ENCODE assay signal across 8 cellular contexts in the genomic region with DNA sequence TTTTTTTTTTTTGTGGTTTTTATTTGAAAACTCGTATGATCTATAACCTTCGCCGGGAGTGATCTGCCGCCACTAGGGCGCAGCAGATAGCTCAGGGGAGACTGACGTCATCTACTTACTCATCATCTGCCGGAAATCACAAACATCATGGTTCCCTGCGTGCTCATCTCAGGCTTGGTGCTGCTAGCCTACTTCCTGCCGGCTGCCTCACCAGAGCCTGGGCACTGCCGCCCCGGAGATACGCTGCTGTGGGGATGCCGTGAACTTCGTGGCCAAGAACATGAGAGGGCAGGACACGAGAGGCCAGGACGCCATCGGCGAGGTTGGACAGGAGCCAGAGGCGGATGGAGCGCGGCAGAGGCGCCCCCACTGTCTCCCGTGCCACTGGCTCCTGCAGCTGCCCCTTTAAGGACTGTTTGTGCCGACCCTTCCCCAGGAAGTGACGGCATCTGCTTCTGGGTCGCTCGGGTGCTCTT.
DNase-seq lines count a peak whose midpoint lies in the region; ATAC-seq and TF ChIP-seq lines count a peak whose summit lies in the region.

No MANE protein-coding gene starts in this region.

- H3K9me3 ChIP-seq in CD4-positive, alpha-beta memory T cell (ENCODE audit: control insufficient read depth in 1 of 2, low read length in 2 of 2) = no peaks in the 10 kb centered on the region
- H3K9me3 ChIP-seq in RWPE2 (ENCODE audit: severe bottlenecking) (no peaks in the 10 kb centered on the region), vagina (no peaks in the 10 kb centered on the region)

- in situ Hi-C loops in T47D (cut with HindIII; ENCODE audit: low pct_unique_long_range_greater_than_20kb, low sequenced_read_pairs) = no loop called here

- ATAC-seq in RWPE2 (ENCODE audit: low read depth) = no peak

- H3K4me1 ChIP-seq in CD4-positive, alpha-beta memory T cell (ENCODE audit: insufficient read depth, low read length) = no peaks in the 10 kb centered on the region
- no peaks in the 10 kb centered on the region for H3K4me1 ChIP-seq in RWPE2 (ENCODE audit: insufficient read depth, poor library complexity, severe bottlenecking)
- no peaks in the 10 kb centered on the region for H3K4me1 ChIP-seq in vagina

- no peak overlapping the region for H3K27ac ChIP-seq in CD4-positive, alpha-beta memory T cell (ENCODE audit: low read depth, low read length)
- H3K27ac ChIP-seq in RWPE2 (ENCODE audit: poor library complexity, severe bottlenecking) (no peak overlapping the region), vagina (no peak overlapping the region)

- H3K27me3 Mint-ChIP-seq in CD4-positive, alpha-beta memory T cell = peaks cover 3% of the 10 kb centered on the region in 2 donors

- H3K27ac Mint-ChIP-seq in CD4-positive, alpha-beta memory T cell = peak overlapping the region in 3 of 7 donors; percentile 46 to 83 (median 51)

- peak; percentile 23 to 55 (median 41) for DNase-seq in CD4-positive, alpha-beta memory T cell
- DNase-seq in H7 = peak; percentile 65
- no peak for DNase-seq in RWPE2 (ENCODE audit: low spot score)
- DNase-seq in T47D (ENCODE audit: low read depth in 1 of 2, low spot score in 1 of 2) = peak; percentile 41 to 75
- DNase-seq in stimulated activated CD4-positive, alpha-beta T cell treated with anti-CD3 and anti-CD28 coated beads, TNF-alpha, amount 100 ng/mL, for 4 hours (ENCODE audit: low read depth in 3 of 3) = peak; percentile 1 to 5 (median 3)
- DNase-seq in vagina (ENCODE audit: extremely low spot score in 2 of 2) = no peak
- DNase-seq in HuH-7 (ENCODE audit: low spot score) = no peak
- DNase-seq in effector CD4-positive, alpha-beta T cell = no peak

- intact Hi-C loops in CD4-positive, alpha-beta memory T cell (cut with micrococcal nuclease) = loop anchor here (1.0 kb wide), 1 partner anchor 617 kb away; no protein-coding TSS in a partner anchor
- intact Hi-C loops in vagina (cut with DNase I) = no loop called here

- peaks cover 0 to 4% (median 0%) of the 10 kb centered on the region in 8 donors for H3K9me3 Mint-ChIP-seq in CD4-positive, alpha-beta memory T cell

- no peak overlapping the region for H3K4me3 ChIP-seq in CD4-positive, alpha-beta memory T cell (ENCODE audit: low read length in 2 of 2)
- no peak overlapping the region for H3K4me3 ChIP-seq in H7 (ENCODE audit: insufficient read depth, low read depth, low read length)
- H3K4me3 ChIP-seq in RWPE2 (ENCODE audit: severe bottlenecking) = no peak overlapping the region
- no peak overlapping the region for H3K4me3 ChIP-seq in vagina

- H3K27me3 ChIP-seq in CD4-positive, alpha-beta memory T cell (ENCODE audit: insufficient read depth, low read length) = no peaks in the 10 kb centered on the region
- H3K27me3 ChIP-seq in H7 (ENCODE audit: control insufficient read depth, insufficient read depth, low read length) = no peaks in the 10 kb centered on the region
- H3K27me3 ChIP-seq in RWPE2 (ENCODE audit: insufficient read depth, poor library complexity, severe bottlenecking) = no peaks in the 10 kb centered on the region
- H3K27me3 ChIP-seq in vagina = no peaks in the 10 kb centered on the region

- H3K4me3 Mint-ChIP-seq in CD4-positive, alpha-beta memory T cell = no peak overlapping the region

- H3K36me3 Mint-ChIP-seq in CD4-positive, alpha-beta memory T cell = no peaks in the 10 kb centered on the region

- peak; percentile 17 for TF ChIP-seq CTCF in RWPE2 (IDR thresholded peaks at IDR 0.05; ENCODE audit: poor library complexity, severe bottlenecking)
- TF ChIP-seq CTCF in vagina (IDR thresholded peaks at IDR 0.05) = no peak

- CTCF ChIA-PET in CD4-positive, alpha-beta memory T cell (lab: Charles Lee; ENCODE audit: partially characterized antibody) = no interaction called here

- POLR2A ChIA-PET in CD4-positive, alpha-beta memory T cell (lab: Charles Lee; ENCODE audit: partially characterized antibody) = no interaction called here

- H3K36me3 ChIP-seq in CD4-positive, alpha-beta memory T cell (ENCODE audit: insufficient read depth, low read length) = no peaks in the 10 kb centered on the region
- H3K36me3 ChIP-seq in H7 (replicated peaks; ENCODE audit: control insufficient read depth, insufficient read depth, low read length) = no peaks in the 10 kb centered on the region
- no peaks in the 10 kb centered on the region for H3K36me3 ChIP-seq in RWPE2 (ENCODE audit: low read depth)
- no peaks in the 10 kb centered on the region for H3K36me3 ChIP-seq in vagina

- no peak for TF ChIP-seq POLR2A in vagina (IDR thresholded peaks at IDR 0.05)

- peaks cover 0 to 14% (median 6%) of the 10 kb centered on the region in 4 donors for H3K4me1 Mint-ChIP-seq in CD4-positive, alpha-beta memory T cell

Comparison
In these comparisons a context has a peak if more than half of its experiments do, and no peak if none do; other contexts are left out.
1. DNase-seq: peak in CD4-positive, alpha-beta memory T cell (5 of 5), H7 (single experiment), T47D (2 of 2) and stimulated activated CD4-positive, alpha-beta T cell treated with anti-CD3 and anti-CD28 coated beads, TNF-alpha, amount 100 ng/mL, for 4 hours (3 of 3); none in RWPE2 (single experiment), vagina (0 of 2), HuH-7 (single experiment) and effector CD4-positive, alpha-beta T cell (single experiment).